Comparison of ENCODE assay signal across 10 cellular contexts in genomic region chr1:201488817-201489581, GRCh38. TPM values are rescaled to one million over a fixed set of nuclear protein-coding genes. Genes with fewer than 3 reads are reported as not detected.
DNase-seq lines count a peak whose midpoint lies in the region; ATAC-seq and TF ChIP-seq lines count a peak whose summit lies in the region.
"Had no signal": no experiment of that assay in that cellular context is flagged by ENCODE, and none has a peak within 500 bp of the region (broad histone marks: within the 10 kb centered on the region; RNA-seq: fewer than 3 reads in every experiment).

No MANE protein-coding gene starts in this region.

- peak overlapping the region; percentile 52 for H3K27ac ChIP-seq in caudate nucleus (ENCODE audit: low read depth, low read length)
- H3K27ac ChIP-seq in left lung = peak overlapping the region; percentile 39 to 68
- peak overlapping the region; percentile 53 to 73 (median 70) for H3K27ac ChIP-seq in upper lobe of left lung
- H3K27ac ChIP-seq in CD8-positive, alpha-beta T cell (ENCODE audit: low read depth, low read length) = no peak overlapping the region

- peaks cover 34 to 66% of the 10 kb centered on the region in 2 donors for H3K4me1 ChIP-seq in left lung
- H3K4me1 ChIP-seq in upper lobe of left lung = peaks cover 60 to 71% (median 65%) of the 10 kb centered on the region in 4 donors
- no peaks in the 10 kb centered on the region for H3K4me1 ChIP-seq in CD8-positive, alpha-beta T cell (ENCODE audit: insufficient read depth, low read length)

- DNase-seq in M059J (ENCODE audit: low read depth) (peak; percentile 98), caudate nucleus (lab: John Stamatoyannopoulos, UW) (peak in 15 of 61 donors; percentile 12 to 50 (median 30)), left lung (peak; percentile 74 to 77), upper lobe of left lung (peak in 1 of 2 donors; percentile 52), NCI-H345 treated with DMSO at 0.1 percent for 48 hours (lab: John Stamatoyannopoulos, UW; ENCODE audit: unreplicated experiment) (no peak), HEK293T (ENCODE audit: extremely low spot score) (no peak), lower leg skin (ENCODE audit: low spot score in 2 of 2) (no peak)
- DNase-seq in CD8-positive, alpha-beta T cell = no peak
- DNase-seq: activated naive CD4-positive, alpha-beta T cell; NCI-H510A had no signal

- 62 to 79% methylated on average over 11 to 12 of the region's 12 CpGs for WGBS in upper lobe of left lung, 2 donors
- WGBS in lower leg skin, 2 donors = 61 to 68% methylated on average over 12 of the region's 12 CpGs

- POLR2A ChIA-PET in CD8-positive, alpha-beta T cell (lab: Charles Lee) = no interaction called here
- POLR2A ChIA-PET in HEK293T (lab: Yijun Ruan, JAX) = no interaction called here

- peak in 2 of 4 donors; percentile 5 to 11 for TF ChIP-seq EP300 in upper lobe of left lung (IDR thresholded peaks at IDR 0.05)

- peaks cover 73% of the 10 kb centered on the region for H3K36me3 Mint-ChIP-seq in CD8-positive, alpha-beta T cell

- ATAC-seq in left lung (peak; percentile 61), upper lobe of left lung (ENCODE audit: low FRiP score in 2 of 2) (peak in 1 of 2 donors; percentile 77)
- ATAC-seq in CD8-positive, alpha-beta T cell = no peak

- CTCF ChIA-PET in CD8-positive, alpha-beta T cell (lab: Charles Lee) = interaction anchor here (17.5 kb wide), 1 partner anchor 20 kb away, joined by 577 read pairs; the partner anchor contains the start of gene CSRP1
- CTCF ChIA-PET in HEK293T (lab: Yijun Ruan, JAX) = interaction anchor here (1.0 to 2.5 kb wide), 3 partner anchors 12 to 24 kb away, joined by 3 to 18 read pairs (median 4); no protein-coding TSS in a partner anchor

- H3K4me3 Mint-ChIP-seq in CD8-positive, alpha-beta T cell = no peak overlapping the region

- H3K4me3 ChIP-seq in left lung (no peak overlapping the region), upper lobe of left lung (no peak overlapping the region), lower leg skin (ENCODE audit: low read depth, poor library complexity, severe bottlenecking) (no peak overlapping the region)
- no peak overlapping the region for H3K4me3 ChIP-seq in CD8-positive, alpha-beta T cell (ENCODE audit: low read depth, low read length)

- H3K27me3 Mint-ChIP-seq in CD8-positive, alpha-beta T cell (ENCODE audit: low read depth) = no peaks in the 10 kb centered on the region

- no peak overlapping the region for H3K27ac Mint-ChIP-seq in CD8-positive, alpha-beta T cell

- intact Hi-C loops in left lung (cut with DNase I) = no loop called here
- intact Hi-C loops in CD8-positive, alpha-beta T cell (cut with DNase I, micrococcal nuclease) = no loop called here
- intact Hi-C loops in lower leg skin (cut with DNase I; ENCODE audit: low total_unique reads) = no loop called here

- H3K9me3 Mint-ChIP-seq in CD8-positive, alpha-beta T cell = no peaks in the 10 kb centered on the region

- H3K36me3 ChIP-seq in left lung (peaks cover 0 to 79% of the 10 kb centered on the region in 2 donors), upper lobe of left lung (peaks cover 3 to 85% (median 45%) of the 10 kb centered on the region in 4 donors)
- no peaks in the 10 kb centered on the region for H3K36me3 ChIP-seq in CD8-positive, alpha-beta T cell (ENCODE audit: insufficient read depth, low read length)

- H3K27me3 ChIP-seq in left lung (no peaks in the 10 kb centered on the region), upper lobe of left lung (no peaks in the 10 kb centered on the region)
- H3K27me3 ChIP-seq in CD8-positive, alpha-beta T cell (ENCODE audit: insufficient read depth, low read length) = no peaks in the 10 kb centered on the region

- no peaks in the 10 kb centered on the region for H3K9me3 ChIP-seq in left lung
- H3K9me3 ChIP-seq in upper lobe of left lung = no peaks in the 10 kb centered on the region
- H3K9me3 ChIP-seq in CD8-positive, alpha-beta T cell (ENCODE audit: low read length) = no peaks in the 10 kb centered on the region

- H3K4me1 Mint-ChIP-seq in CD8-positive, alpha-beta T cell (ENCODE audit: low read depth) = no peaks in the 10 kb centered on the region

- no peak for TF ChIP-seq POLR2A in upper lobe of left lung (IDR thresholded peaks at IDR 0.05)
- no peak for TF ChIP-seq POLR2A in lower leg skin (IDR thresholded peaks at IDR 0.05)

- no peak for TF ChIP-seq CTCF in left lung (IDR thresholded peaks at IDR 0.05)
- no peak for TF ChIP-seq CTCF in upper lobe of left lung (IDR thresholded peaks at IDR 0.05)
- no peak for TF ChIP-seq CTCF in CD8-positive, alpha-beta T cell (IDR thresholded peaks at IDR 0.05)
- TF ChIP-seq CTCF in lower leg skin (IDR thresholded peaks at IDR 0.05) = no peak

TF ChIP-seq in HEK293T, 16 proteins besides CTCF, POLR2A, EP300 and RAD21:
- TF ChIP-seq SP1 (IDR thresholded peaks at IDR 0.05) (no peak), HDGF (IDR thresholded peaks at IDR 0.05; ENCODE audit: borderline replicate concordance) (no peak), L3MBTL2 (conservative IDR thresholded peaks at IDR 0.05) (no peak), FOXM1 (IDR thresholded peaks at IDR 0.05; ENCODE audit: borderline replicate concordance) (no peak), ZNF384 (IDR thresholded peaks at IDR 0.05) (no peak), ELF4 (IDR thresholded peaks at IDR 0.05) (no peak), BHLHE40 (IDR thresholded peaks at IDR 0.05; ENCODE audit: borderline replicate concordance) (no peak), CTBP1 (IDR thresholded peaks at IDR 0.05; ENCODE audit: borderline replicate concordance) (no peak), SUZ12 (IDR thresholded peaks at IDR 0.05) (no peak), FOXA1 (IDR thresholded peaks at IDR 0.05) (no peak), ARNT (IDR thresholded peaks at IDR 0.05) (no peak), FOXK2 (IDR thresholded peaks at IDR 0.05) (no peak), NFRKB (IDR thresholded peaks at IDR 0.05) (no peak), TARDBP (IDR thresholded peaks at IDR 0.05) (no peak), LEF1 (IDR thresholded peaks at IDR 0.05; ENCODE audit: borderline replicate concordance) (no peak), PKNOX1 (IDR thresholded peaks at IDR 0.05) (no peak)
TF ChIP-seq in HEK293T: peak in this region for 0.

RNA-seq across cellular contexts. Expression of gene CSRP1, which starts 17.9 kb away (rescaled TPM):
- 565 and 854 TPM in 2 replicates for total RNA-seq in M059J (2014; rRNA removed; shearing (Covaris generic))
- total RNA-seq in left lung = 100 to 1,000 TPM; 216 to 235 TPM
- total RNA-seq in upper lobe of left lung = 100 to 1,000 TPM; 200 to 495 (median 327) TPM
- total RNA-seq in CD8-positive, alpha-beta T cell = 10 to 100 TPM; 31.6 to 33.9 TPM
- total RNA-seq in lower leg skin = 100 to 1,000 TPM; 310 to 627 (median 401) TPM

RNA-seq across cellular contexts. Expression of gene PHLDA3, which starts 20.0 kb away (rescaled TPM):
- 7.6 and 17.3 TPM in 2 replicates for total RNA-seq in M059J (2014; rRNA removed; shearing (Covaris generic))
- 10 to 100 TPM; 46.8 to 82.7 TPM for total RNA-seq in left lung
- total RNA-seq in upper lobe of left lung = 100 to 1,000 TPM in 3 of 6 donors, 10 to 100 TPM in 3; 45.1 to 211 (median 88.1) TPM
- under 1 TPM; 0.33 to 0.44 TPM for total RNA-seq in CD8-positive, alpha-beta T cell
- 100 to 1,000 TPM in 1 of 4 donors, 10 to 100 TPM in 3; 63.0 to 110 (median 72.1) TPM for total RNA-seq in lower leg skin

RNA-seq across cellular contexts. Expression of gene NAV1, which starts 49.9 kb away (rescaled TPM):
- 16.3 and 43.1 TPM in 2 replicates for total RNA-seq in M059J (2014; rRNA removed; shearing (Covaris generic))
- total RNA-seq in left lung = 10 to 100 TPM; 37.9 to 41.5 TPM
- 10 to 100 TPM; 15.2 to 41.0 (median 24.1) TPM for total RNA-seq in upper lobe of left lung
- total RNA-seq in CD8-positive, alpha-beta T cell = 1 to 10 TPM; 1.6 to 1.8 TPM
- 10 to 100 TPM; 12.1 to 34.2 (median 19.2) TPM for total RNA-seq in lower leg skin

Comparison
In these comparisons a context has a peak if more than half of its experiments do, and no peak if none do; other contexts are left out.
1. DNase-seq: peak in M059J (single experiment) and left lung (2 of 2); none in NCI-H345 treated with DMSO at 0.1 percent for 48 hours (single experiment), CD8-positive, alpha-beta T cell (0 of 7), HEK293T (single experiment) and lower leg skin (0 of 2).
2. RNA of gene CSRP1, which starts 17.9 kb away (total RNA-seq): 565 to 854 TPM in M059J, 310 to 627 TPM in lower leg skin, 200 to 495 TPM in upper lobe of left lung and 216 to 235 TPM in left lung; 31.6 to 33.9 TPM in CD8-positive, alpha-beta T cell; every median in the first group is over 4 times any median in the second.